ENCODE assay signal across 1 cellular context in genomic region chr17:3692346-3692745, GRCh38.
A peak's percentile ranks its signal among the peaks of the same experiment; 100 is the strongest.
TF ChIP-seq lines count a peak whose summit lies in the region.

No MANE protein-coding gene starts in this region.

TF ChIP-seq in H1, 55 proteins besides CTCF, POLR2A, EP300 and RAD21:
- TF ChIP-seq KDM1A (IDR thresholded peaks at IDR 0.05; ENCODE audit: borderline replicate concordance, low read length) (peak; percentile 70; the same call in 1 of the 2 replicates), SP4 (IDR thresholded peaks at IDR 0.05; ENCODE audit: low read length) (no peak), EZH2 (IDR thresholded peaks at IDR 0.05; ENCODE audit: low read depth, low read length, severe bottlenecking) (no peak)
